1 cellular context compared by ENCODE assay signal in the genomic region with DNA sequence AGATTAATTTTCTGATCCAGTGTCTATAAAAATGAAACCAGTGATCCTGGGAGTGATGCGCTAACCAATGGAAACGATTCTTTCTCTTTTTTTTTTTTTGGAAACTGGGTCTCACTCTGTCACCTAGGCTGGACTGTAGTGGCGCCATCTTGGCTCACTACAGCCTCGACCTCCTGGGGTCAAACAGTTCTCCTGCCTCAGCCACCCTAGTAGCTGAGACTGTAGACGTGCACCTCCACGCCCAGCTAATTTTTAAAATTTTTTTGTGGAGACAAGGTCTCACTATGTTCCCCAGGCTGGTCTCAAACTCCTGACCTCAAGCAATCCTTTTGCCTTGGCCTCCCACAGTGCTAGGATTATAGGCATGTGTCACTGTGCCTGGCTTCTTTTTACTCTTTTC.
TF ChIP-seq lines count a peak whose summit lies in the region.

No MANE protein-coding gene starts in this region.

TF ChIP-seq in K562, 482 proteins besides CTCF, POLR2A, EP300 and RAD21 (continued from another document and continues in another):
- TF ChIP-seq ZBTB40 (IDR thresholded peaks at IDR 0.05) = no peak
- TF ChIP-seq ZBTB40 (CRISPR knock-in tag; IDR thresholded peaks at IDR 0.05) = no peak
- TF ChIP-seq ZNF175 (CRISPR knock-in tag; IDR thresholded peaks at IDR 0.05; ENCODE audit: low read depth) = peak; percentile 70
- TF ChIP-seq SMAD4 (CRISPR knock-in tag; conservative IDR thresholded peaks at IDR 0.05) = peak; percentile 64
- TF ChIP-seq, protein P1, sequence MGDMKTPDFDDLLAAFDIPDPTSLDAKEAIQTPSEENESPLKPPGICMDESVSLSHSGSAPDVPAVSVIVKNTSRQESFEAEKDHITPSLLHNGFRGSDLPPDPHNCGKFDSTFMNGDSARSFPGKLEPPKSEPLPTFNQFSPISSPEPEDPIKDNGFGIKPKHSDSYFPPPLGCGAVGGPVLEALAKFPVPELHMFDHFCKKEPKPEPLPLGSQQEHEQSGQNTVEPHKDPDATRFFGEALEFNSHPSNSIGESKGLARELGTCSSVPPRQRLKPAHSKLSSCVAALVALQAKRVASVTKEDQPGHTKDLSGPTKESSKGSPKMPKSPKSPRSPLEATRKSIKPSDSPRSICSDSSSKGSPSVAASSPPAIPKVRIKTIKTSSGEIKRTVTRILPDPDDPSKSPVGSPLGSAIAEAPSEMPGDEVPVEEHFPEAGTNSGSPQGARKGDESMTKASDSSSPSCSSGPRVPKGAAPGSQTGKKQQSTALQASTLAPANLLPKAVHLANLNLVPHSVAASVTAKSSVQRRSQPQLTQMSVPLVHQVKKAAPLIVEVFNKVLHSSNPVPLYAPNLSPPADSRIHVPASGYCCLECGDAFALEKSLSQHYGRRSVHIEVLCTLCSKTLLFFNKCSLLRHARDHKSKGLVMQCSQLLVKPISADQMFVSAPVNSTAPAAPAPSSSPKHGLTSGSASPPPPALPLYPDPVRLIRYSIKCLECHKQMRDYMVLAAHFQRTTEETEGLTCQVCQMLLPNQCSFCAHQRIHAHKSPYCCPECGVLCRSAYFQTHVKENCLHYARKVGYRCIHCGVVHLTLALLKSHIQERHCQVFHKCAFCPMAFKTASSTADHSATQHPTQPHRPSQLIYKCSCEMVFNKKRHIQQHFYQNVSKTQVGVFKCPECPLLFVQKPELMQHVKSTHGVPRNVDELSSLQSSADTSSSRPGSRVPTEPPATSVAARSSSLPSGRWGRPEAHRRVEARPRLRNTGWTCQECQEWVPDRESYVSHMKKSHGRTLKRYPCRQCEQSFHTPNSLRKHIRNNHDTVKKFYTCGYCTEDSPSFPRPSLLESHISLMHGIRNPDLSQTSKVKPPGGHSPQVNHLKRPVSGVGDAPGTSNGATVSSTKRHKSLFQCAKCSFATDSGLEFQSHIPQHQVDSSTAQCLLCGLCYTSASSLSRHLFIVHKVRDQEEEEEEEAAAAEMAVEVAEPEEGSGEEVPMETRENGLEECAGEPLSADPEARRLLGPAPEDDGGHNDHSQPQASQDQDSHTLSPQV (IDR thresholded peaks at IDR 0.05) = peak; percentile 33; the same call in 1 of the 2 replicates
- no peak for TF ChIP-seq ZNF12 (CRISPR knock-in tag; IDR thresholded peaks at IDR 0.05)
- TF ChIP-seq, protein P2, sequence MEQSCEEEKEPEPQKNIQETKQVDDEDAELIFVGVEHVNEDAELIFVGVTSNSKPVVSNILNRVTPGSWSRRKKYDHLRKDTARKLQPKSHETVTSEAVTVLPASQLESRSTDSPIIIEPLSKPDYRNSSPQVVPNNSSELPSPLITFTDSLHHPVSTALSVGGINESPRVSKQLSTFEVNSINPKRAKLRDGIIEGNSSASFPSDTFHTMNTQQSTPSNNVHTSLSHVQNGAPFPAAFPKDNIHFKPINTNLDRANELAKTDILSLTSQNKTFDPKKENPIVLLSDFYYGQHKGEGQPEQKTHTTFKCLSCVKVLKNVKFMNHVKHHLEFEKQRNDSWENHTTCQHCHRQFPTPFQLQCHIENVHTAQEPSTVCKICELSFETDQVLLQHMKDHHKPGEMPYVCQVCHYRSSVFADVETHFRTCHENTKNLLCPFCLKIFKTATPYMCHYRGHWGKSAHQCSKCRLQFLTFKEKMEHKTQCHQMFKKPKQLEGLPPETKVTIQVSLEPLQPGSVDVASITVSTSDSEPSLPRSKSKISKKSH (CRISPR knock-in tag; IDR thresholded peaks at IDR 0.05) = no peak
- TF ChIP-seq, protein P3, sequence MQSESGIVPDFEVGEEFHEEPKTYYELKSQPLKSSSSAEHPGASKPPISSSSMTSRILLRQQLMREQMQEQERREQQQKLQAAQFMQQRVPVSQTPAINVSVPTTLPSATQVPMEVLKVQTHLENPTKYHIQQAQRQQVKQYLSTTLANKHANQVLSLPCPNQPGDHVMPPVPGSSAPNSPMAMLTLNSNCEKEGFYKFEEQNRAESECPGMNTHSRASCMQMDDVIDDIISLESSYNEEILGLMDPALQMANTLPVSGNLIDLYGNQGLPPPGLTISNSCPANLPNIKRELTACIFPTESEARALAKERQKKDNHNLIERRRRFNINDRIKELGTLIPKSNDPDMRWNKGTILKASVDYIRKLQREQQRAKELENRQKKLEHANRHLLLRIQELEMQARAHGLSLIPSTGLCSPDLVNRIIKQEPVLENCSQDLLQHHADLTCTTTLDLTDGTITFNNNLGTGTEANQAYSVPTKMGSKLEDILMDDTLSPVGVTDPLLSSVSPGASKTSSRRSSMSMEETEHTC (IDR thresholded peaks at IDR 0.05) = no peak
- 0 out of 2 replicates have a peak, but pooled peaks have one; percentile 44 for TF ChIP-seq ZNF584 (CRISPR knock-in tag; IDR thresholded peaks at IDR 0.05; ENCODE audit: low read depth)
- no peak for TF ChIP-seq DEAF1 (CRISPR knock-in tag; IDR thresholded peaks at IDR 0.05)
- TF ChIP-seq, protein P4, sequence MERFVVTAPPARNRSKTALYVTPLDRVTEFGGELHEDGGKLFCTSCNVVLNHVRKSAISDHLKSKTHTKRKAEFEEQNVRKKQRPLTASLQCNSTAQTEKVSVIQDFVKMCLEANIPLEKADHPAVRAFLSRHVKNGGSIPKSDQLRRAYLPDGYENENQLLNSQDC (CRISPR knock-in tag; IDR thresholded peaks at IDR 0.05) = no peak
- TF ChIP-seq, protein P5, sequence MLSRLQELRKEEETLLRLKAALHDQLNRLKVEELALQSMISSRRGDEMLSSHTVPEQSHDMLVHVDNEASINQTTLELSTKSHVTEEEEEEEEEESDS (CRISPR knock-in tag; IDR thresholded peaks at IDR 0.05) = no peak
- TF ChIP-seq NR4A1 (CRISPR knock-in tag; IDR thresholded peaks at IDR 0.05) = no peak
- peak; percentile 84 for TF ChIP-seq NR4A1 (tag; IDR thresholded peaks at IDR 0.05)
- TF ChIP-seq, protein P6, sequence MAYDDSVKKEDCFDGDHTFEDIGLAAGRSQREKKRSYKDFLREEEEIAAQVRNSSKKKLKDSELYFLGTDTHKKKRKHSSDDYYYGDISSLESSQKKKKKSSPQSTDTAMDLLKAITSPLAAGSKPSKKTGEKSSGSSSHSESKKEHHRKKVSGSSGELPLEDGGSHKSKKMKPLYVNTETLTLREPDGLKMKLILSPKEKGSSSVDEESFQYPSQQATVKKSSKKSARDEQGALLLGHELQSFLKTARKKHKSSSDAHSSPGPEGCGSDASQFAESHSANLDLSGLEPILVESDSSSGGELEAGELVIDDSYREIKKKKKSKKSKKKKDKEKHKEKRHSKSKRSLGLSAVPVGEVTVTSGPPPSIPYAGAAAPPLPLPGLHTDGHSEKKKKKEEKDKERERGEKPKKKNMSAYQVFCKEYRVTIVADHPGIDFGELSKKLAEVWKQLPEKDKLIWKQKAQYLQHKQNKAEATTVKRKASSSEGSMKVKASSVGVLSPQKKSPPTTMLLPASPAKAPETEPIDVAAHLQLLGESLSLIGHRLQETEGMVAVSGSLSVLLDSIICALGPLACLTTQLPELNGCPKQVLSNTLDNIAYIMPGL (CRISPR knock-in tag; IDR thresholded peaks at IDR 0.05) = no peak
- TF ChIP-seq KLF13 (tag; IDR thresholded peaks at IDR 0.05; ENCODE audit: borderline replicate concordance, low read depth) = no peak
- TF ChIP-seq, protein P7, sequence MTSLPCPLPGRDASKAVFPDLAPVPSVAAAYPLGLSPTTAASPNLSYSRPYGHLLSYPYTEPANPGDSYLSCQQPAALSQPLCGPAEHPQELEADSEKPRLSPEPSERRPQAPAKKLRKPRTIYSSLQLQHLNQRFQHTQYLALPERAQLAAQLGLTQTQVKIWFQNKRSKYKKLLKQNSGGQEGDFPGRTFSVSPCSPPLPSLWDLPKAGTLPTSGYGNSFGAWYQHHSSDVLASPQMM (CRISPR knock-in tag; IDR thresholded peaks at IDR 0.05) = no peak
- no peak for TF ChIP-seq NRF1 (conservative IDR thresholded peaks at IDR 0.05 in 1 of 2, IDR thresholded peaks at IDR 0.05 in 1 of 2)
- TF ChIP-seq PRDM10 (IDR thresholded peaks at IDR 0.05; ENCODE audit: partially characterized antibody) = no peak
- no peak for TF ChIP-seq ZFX (CRISPR knock-in tag; IDR thresholded peaks at IDR 0.05)
- TF ChIP-seq L3MBTL2 (IDR thresholded peaks at IDR 0.05) = 0 out of 2 replicates have a peak, but pooled peaks have one; percentile 13
- no peak for TF ChIP-seq HSF4 (CRISPR knock-in tag; IDR thresholded peaks at IDR 0.05; ENCODE audit: borderline replicate concordance)
- TF ChIP-seq HNRNPUL1 (IDR thresholded peaks at IDR 0.05; ENCODE audit: low read length) = no peak
